ENCODE assay signal across 1 cellular context in genomic region chr17:45220079-45220478, GRCh38.
TF ChIP-seq lines count a peak whose summit lies in the region.

No MANE protein-coding gene starts in this region.

TF ChIP-seq in A549, 52 proteins besides CTCF, POLR2A, EP300 and RAD21:
- no peak for TF ChIP-seq CHD4 (IDR thresholded peaks at IDR 0.05; ENCODE audit: borderline replicate concordance)
TF ChIP-seq in A549: peak in this region for 0.
